ENCODE assay signal across 8 cellular contexts in the genomic region with DNA sequence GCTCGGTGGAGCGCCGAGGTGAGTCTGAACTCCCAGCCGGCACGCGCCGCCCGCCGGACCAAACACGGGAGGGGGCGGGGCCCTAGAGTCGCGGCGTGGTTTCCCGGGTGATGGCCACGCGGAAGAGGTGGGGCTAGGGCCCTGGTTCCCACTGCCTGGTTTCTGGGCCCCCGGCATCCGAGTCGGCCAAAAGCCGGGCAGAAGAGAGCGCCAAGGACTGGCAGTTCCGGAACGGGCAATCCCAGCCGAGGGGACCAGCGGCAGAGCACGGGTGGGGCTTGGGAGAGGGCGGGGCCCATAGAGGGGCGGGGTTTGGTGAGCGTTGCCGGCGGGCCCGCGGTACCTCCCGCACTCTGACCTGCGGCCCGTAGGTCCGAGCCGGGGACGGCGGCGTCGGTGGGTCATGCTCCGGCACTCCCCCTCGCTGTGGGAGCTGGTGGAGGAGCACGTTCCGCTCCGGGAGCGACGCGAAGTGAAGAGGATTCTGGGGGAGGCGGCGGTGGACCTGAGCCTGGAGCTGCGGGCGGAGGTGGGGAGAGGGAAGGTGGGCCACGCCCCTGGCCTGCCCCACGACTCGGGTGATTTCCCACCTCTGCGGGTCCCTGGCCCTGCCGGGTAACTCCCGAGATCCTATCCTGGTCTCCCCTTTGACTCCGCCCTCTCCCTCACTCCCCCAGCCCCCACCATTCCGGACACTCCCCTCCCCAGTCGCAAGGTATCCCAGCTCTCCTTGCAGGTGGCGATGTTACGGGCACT. TPM values are rescaled to one million over a fixed set of nuclear protein-coding genes. Genes with fewer than 3 reads are reported as not detected.
DNase-seq lines count a peak whose midpoint lies in the region; ATAC-seq and TF ChIP-seq lines count a peak whose summit lies in the region.

A gene (plus strand): TSS at position 124 of the 756 bp plus-strand sequence. CDS start 280 bp downstream, at position 404.

- ATAC-seq in HG03025 (IDR thresholded peaks at IDR 0.05; ENCODE audit: low FRiP score, unreplicated experiment), result peak; percentile 75

- DNase-seq in NCI-H2081 (lab: John Stamatoyannopoulos, UW) (peak; percentile 79 to 80), NCI-H2081 treated with DMSO at 0.1 percent for 48 hours (lab: John Stamatoyannopoulos, UW) (no peak), NCI-H2196 treated with DMSO at 0.1 percent for 48 hours (lab: John Stamatoyannopoulos, UW; ENCODE audit: unreplicated experiment) (peak; percentile 87), chondrocyte (ENCODE audit: low spot score) (no peak), kidney tubule cell (ENCODE audit: low spot score) (peak; percentile 88)
- DNase-seq in activated CD4-positive, CD25-positive, alpha-beta regulatory T cell treated with anti-CD3 and anti-CD28 coated beads, Interleukin-2, amount 50 U/mL, for 72 hours, result peak; percentile 83
- DNase-seq in stimulated activated CD4-positive, alpha-beta T cell treated with anti-CD3 and anti-CD28 coated beads, Interleukin-1b, Interleukin-23, amount 100 ng/mL, for 24 hours (ENCODE audit: low read depth in 4 of 4, low spot score in 1 of 4), result peak in 3 of 4 experiments; percentile 53 to 74 (median 65)

- H3K9me3 Mint-ChIP-seq in chondrocyte (ENCODE audit: low read depth), result no peaks in the 10 kb centered on the region

- H3K36me3 Mint-ChIP-seq in chondrocyte (ENCODE audit: low read depth), result no peaks in the 10 kb centered on the region

- H3K4me1 Mint-ChIP-seq in chondrocyte (ENCODE audit: low read depth), result peaks cover 25% of the 10 kb centered on the region

- TF ChIP-seq CTCF in chondrocyte (IDR thresholded peaks at IDR 0.05), result peak; percentile 52

- no peaks in the 10 kb centered on the region for H3K27me3 Mint-ChIP-seq in chondrocyte (ENCODE audit: low read depth)

- peak within 1 kb of the TSS; percentile 85 for H3K4me3 Mint-ChIP-seq in chondrocyte (ENCODE audit: unreplicated experiment)

- peak within 1 kb of the TSS; percentile 88 for H3K27ac Mint-ChIP-seq in chondrocyte (ENCODE audit: unreplicated experiment)

RNA-seq across cellular contexts. Expression of the gene that starts here (rescaled TPM):
- 5.4 to 6.8 TPM (median 6.3 TPM) in 3 replicates for total RNA-seq in chondrocyte

Comparison
In these comparisons a context has a peak if more than half of its experiments do, and no peak if none do; other contexts are left out.
1. DNase-seq: peak in NCI-H2081 (2 of 2), NCI-H2196 treated with DMSO at 0.1 percent for 48 hours (single experiment), activated CD4-positive, CD25-positive, alpha-beta regulatory T cell treated with anti-CD3 and anti-CD28 coated beads, Interleukin-2, amount 50 U/mL, for 72 hours (single experiment), kidney tubule cell (single experiment) and stimulated activated CD4-positive, alpha-beta T cell treated with anti-CD3 and anti-CD28 coated beads, Interleukin-1b, Interleukin-23, amount 100 ng/mL, for 24 hours (3 of 4); none in NCI-H2081 treated with DMSO at 0.1 percent for 48 hours (single experiment) and chondrocyte (single experiment).